In the genomic region with DNA sequence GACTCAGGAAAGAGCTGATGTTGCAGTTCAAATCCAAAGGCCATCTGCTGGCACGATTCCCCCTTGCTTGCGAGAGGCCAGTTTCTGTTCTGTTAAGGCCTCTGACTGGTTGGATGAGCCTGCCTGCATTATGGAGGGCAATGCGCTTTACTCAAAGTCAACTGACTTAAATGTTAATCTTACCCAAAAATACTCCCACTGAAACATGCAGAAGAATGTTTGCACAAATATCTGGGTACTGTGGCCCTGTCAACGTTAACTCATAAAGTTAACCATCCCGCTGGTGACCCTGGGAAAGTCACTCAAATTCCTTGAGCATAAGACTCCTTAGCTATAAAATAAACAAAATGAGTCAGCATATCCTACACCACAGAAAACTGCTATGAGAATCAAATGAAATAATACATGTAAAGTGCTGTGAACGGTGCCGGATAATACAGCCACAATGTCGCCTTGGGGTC, we compare ENCODE assay signal across 18 cellular contexts.
DNase-seq lines count a peak whose midpoint lies in the region; ATAC-seq lines count a peak whose summit lies in the region.
"Had no signal": no experiment of that assay in that cellular context is flagged by ENCODE, and none has a peak within 500 bp of the region (broad histone marks: within the 10 kb centered on the region; RNA-seq: fewer than 3 reads in every experiment).

No MANE protein-coding gene starts in this region.

- no peaks in the 10 kb centered on the region for H3K36me3 Mint-ChIP-seq in activated T-helper 17 cell treated with anti-CD3 and anti-CD28 coated beads, Interleukin-2, amount 50 U/mL, for 72 hours (ENCODE audit: low read depth)
- no peaks in the 10 kb centered on the region for H3K36me3 Mint-ChIP-seq in activated CD8-positive, alpha-beta T cell treated with anti-CD3 and anti-CD28 coated beads, Interleukin-2, amount 10 ng/mL, durations not matched to agents 7 days and 5 days (ENCODE audit: low read depth)
- H3K36me3 Mint-ChIP-seq: CD8-positive, alpha-beta memory T cell; natural killer cell treated with Interleukin-12 subunit alpha and Interleukin-12 subunit beta and Interleukin-15 and Interleukin-18, amount 100 ng/mL, for 72 hours had no signal

- peak; percentile 3 for DNase-seq in DMS 273 (lab: John Stamatoyannopoulos, UW; ENCODE audit: unreplicated experiment)
- DNase-seq in DMS 273 treated with DMSO at 0.1 percent for 48 hours (lab: John Stamatoyannopoulos, UW) = no peak
- peak; percentile 43 for DNase-seq in T1000 (lab: John Stamatoyannopoulos, UW)
- peak; percentile 66 for DNase-seq in fibroblast of peridontal ligament (ENCODE audit: extremely low read depth)
- peak; percentile 28 for DNase-seq in stromal cell of bone marrow (ENCODE audit: low read depth)
- no peak for DNase-seq in activated CD8-positive, alpha-beta T cell treated with anti-CD3 and anti-CD28 coated beads, Interleukin-2, amount 10 ng/mL, durations not matched to agents 7 days and 5 days
- DNase-seq in stimulated activated CD4-positive, alpha-beta T cell treated with anti-CD3 and anti-CD28 coated beads, Interleukin-1b, Interleukin-23, amount 100 ng/mL, for 48 hours = no peak
- DNase-seq: activated CD4-positive, CD25-positive, alpha-beta regulatory T cell treated with anti-CD3 and anti-CD28 coated beads, Interleukin-2, amount 50 U/mL, for 72 hours; activated effector memory CD4-positive, alpha-beta T cell treated with anti-CD3 and anti-CD28 coated beads, Interleukin-2, amount 50 U/mL, for 16 hours; CD8-positive, alpha-beta memory T cell; cortex of kidney; NCI-H2029; psoas muscle; SJCRH30; stimulated activated naive CD8-positive, alpha-beta T cell treated with anti-CD3 and anti-CD28 coated beads, Interleukin-15, amount 100 ng/mL, for 72 hours; upper lobe of left lung had no signal

- H3K4me1 Mint-ChIP-seq in activated T-helper 17 cell treated with anti-CD3 and anti-CD28 coated beads, Interleukin-2, amount 50 U/mL, for 72 hours = no peaks in the 10 kb centered on the region
- H3K4me1 Mint-ChIP-seq in activated CD8-positive, alpha-beta T cell treated with anti-CD3 and anti-CD28 coated beads, Interleukin-2, amount 10 ng/mL, durations not matched to agents 7 days and 5 days (ENCODE audit: low read depth) = no peaks in the 10 kb centered on the region
- H3K4me1 Mint-ChIP-seq: CD8-positive, alpha-beta memory T cell had no signal

- no peak overlapping the region for H3K4me3 Mint-ChIP-seq in activated T-helper 17 cell treated with anti-CD3 and anti-CD28 coated beads, Interleukin-2, amount 50 U/mL, for 72 hours
- H3K4me3 Mint-ChIP-seq in activated CD8-positive, alpha-beta T cell treated with anti-CD3 and anti-CD28 coated beads, Interleukin-2, amount 10 ng/mL, durations not matched to agents 7 days and 5 days = no peak overlapping the region
- H3K4me3 Mint-ChIP-seq: CD8-positive, alpha-beta memory T cell; natural killer cell treated with Interleukin-12 subunit alpha and Interleukin-12 subunit beta and Interleukin-15 and Interleukin-18, amount 100 ng/mL, for 72 hours; stimulated activated naive CD8-positive, alpha-beta T cell treated with anti-CD3 and anti-CD28 coated beads, Interleukin-15, amount 100 ng/mL, for 72 hours had no signal

- peaks cover 3% of the 10 kb centered on the region for H3K27me3 Mint-ChIP-seq in activated T-helper 17 cell treated with anti-CD3 and anti-CD28 coated beads, Interleukin-2, amount 50 U/mL, for 72 hours
- no peaks in the 10 kb centered on the region for H3K27me3 Mint-ChIP-seq in activated CD8-positive, alpha-beta T cell treated with anti-CD3 and anti-CD28 coated beads, Interleukin-2, amount 10 ng/mL, durations not matched to agents 7 days and 5 days (ENCODE audit: low read depth)

- H3K9me3 Mint-ChIP-seq in activated T-helper 17 cell treated with anti-CD3 and anti-CD28 coated beads, Interleukin-2, amount 50 U/mL, for 72 hours = peaks cover 12% of the 10 kb centered on the region
- peaks cover 5% of the 10 kb centered on the region for H3K9me3 Mint-ChIP-seq in activated CD8-positive, alpha-beta T cell treated with anti-CD3 and anti-CD28 coated beads, Interleukin-2, amount 10 ng/mL, durations not matched to agents 7 days and 5 days (ENCODE audit: insufficient read depth)
- H3K9me3 Mint-ChIP-seq: natural killer cell treated with Interleukin-12 subunit alpha and Interleukin-12 subunit beta and Interleukin-15 and Interleukin-18, amount 100 ng/mL, for 72 hours had no signal

- POLR2A ChIA-PET in activated CD8-positive, alpha-beta T cell treated with anti-CD3 and anti-CD28 coated beads, Interleukin-2, amount 10 ng/mL, durations not matched to agents 7 days and 5 days (lab: Charles Lee) = no interaction called here

- no peak overlapping the region for H3K27ac Mint-ChIP-seq in activated T-helper 17 cell treated with anti-CD3 and anti-CD28 coated beads, Interleukin-2, amount 50 U/mL, for 72 hours
- no peak overlapping the region for H3K27ac Mint-ChIP-seq in activated CD8-positive, alpha-beta T cell treated with anti-CD3 and anti-CD28 coated beads, Interleukin-2, amount 10 ng/mL, durations not matched to agents 7 days and 5 days
- H3K27ac Mint-ChIP-seq: natural killer cell treated with Interleukin-12 subunit alpha and Interleukin-12 subunit beta and Interleukin-15 and Interleukin-18, amount 100 ng/mL, for 72 hours; stimulated activated naive CD8-positive, alpha-beta T cell treated with anti-CD3 and anti-CD28 coated beads, Interleukin-15, amount 100 ng/mL, for 72 hours had no signal

- no peak for ATAC-seq in activated T-helper 17 cell treated with anti-CD3 and anti-CD28 coated beads, Interleukin-2, amount 50 U/mL, for 72 hours (replicated peaks)
- ATAC-seq in activated CD8-positive, alpha-beta T cell treated with anti-CD3 and anti-CD28 coated beads, Interleukin-2, amount 10 ng/mL, durations not matched to agents 7 days and 5 days = no peak
- ATAC-seq: natural killer cell treated with Interleukin-12 subunit alpha and Interleukin-12 subunit beta and Interleukin-15 and Interleukin-18, amount 100 ng/mL, for 72 hours; psoas muscle; stimulated activated naive CD8-positive, alpha-beta T cell treated with anti-CD3 and anti-CD28 coated beads, Interleukin-15, amount 100 ng/mL, for 72 hours had no signal

- CTCF ChIA-PET in activated CD8-positive, alpha-beta T cell treated with anti-CD3 and anti-CD28 coated beads, Interleukin-2, amount 10 ng/mL, durations not matched to agents 7 days and 5 days (lab: Charles Lee) = no interaction called here

Comparison
In these comparisons a context has a peak if more than half of its experiments do, and no peak if none do; other contexts are left out.
1. DNase-seq: peak in DMS 273 (single experiment), T1000 (single experiment), fibroblast of peridontal ligament (single experiment) and stromal cell of bone marrow (single experiment); none in DMS 273 treated with DMSO at 0.1 percent for 48 hours (single experiment), activated CD8-positive, alpha-beta T cell treated with anti-CD3 and anti-CD28 coated beads, Interleukin-2, amount 10 ng/mL, durations not matched to agents 7 days and 5 days (single experiment) and stimulated activated CD4-positive, alpha-beta T cell treated with anti-CD3 and anti-CD28 coated beads, Interleukin-1b, Interleukin-23, amount 100 ng/mL, for 48 hours (single experiment).